1 cellular context compared by ENCODE assay signal in the genomic region with DNA sequence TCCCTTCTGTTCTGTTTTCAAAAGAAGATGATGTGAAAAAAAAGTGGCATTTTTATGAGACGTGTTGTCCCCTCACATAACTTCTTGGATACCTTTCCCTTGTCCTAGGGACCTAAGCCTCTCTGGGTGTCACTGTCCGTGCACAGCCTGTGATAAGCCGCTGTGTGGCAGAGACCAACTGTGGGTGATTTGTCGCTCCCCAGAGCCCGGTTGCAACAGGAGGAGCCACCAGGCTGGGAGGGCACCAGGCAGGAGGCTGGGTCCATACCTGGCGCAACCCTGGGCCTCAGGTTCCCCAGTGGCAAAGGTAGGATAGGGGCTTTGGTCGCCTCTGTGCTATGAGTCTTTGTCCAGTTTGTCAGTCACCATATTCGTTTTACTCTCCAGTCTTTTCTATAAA.
TF ChIP-seq lines count a peak whose summit lies in the region.

No MANE protein-coding gene starts in this region.

TF ChIP-seq in H1, 55 proteins besides CTCF, POLR2A, EP300 and RAD21 (continued from another document):
- TF ChIP-seq SRF (IDR thresholded peaks at IDR 0.05; ENCODE audit: low read depth, low read length) (no peak), BACH1 (IDR thresholded peaks at IDR 0.05; ENCODE audit: low read length) (no peak), CEBPB (IDR thresholded peaks at IDR 0.05; ENCODE audit: low read depth, low read length) (no peak), CHD2 (IDR thresholded peaks at IDR 0.05; ENCODE audit: low read length) (no peak), SIN3A (conservative IDR thresholded peaks at IDR 0.05 in 1 of 2, IDR thresholded peaks at IDR 0.05 in 1 of 2; ENCODE audit: low read depth in 1 of 2, low read length in 2 of 2) (no peak), JUND (IDR thresholded peaks at IDR 0.05; ENCODE audit: low read length) (no peak), PHF8 (conservative IDR thresholded peaks at IDR 0.05; ENCODE audit: low read depth, low read length) (no peak), TCF12 (IDR thresholded peaks at IDR 0.05; ENCODE audit: low read depth, low read length) (no peak), NRF1 (IDR thresholded peaks at IDR 0.05; ENCODE audit: low read depth, low read length) (no peak), TBP (IDR thresholded peaks at IDR 0.05; ENCODE audit: low read depth, low read length) (no peak), SP4 (IDR thresholded peaks at IDR 0.05; ENCODE audit: low read length) (no peak), ASH2L (IDR thresholded peaks at IDR 0.05; ENCODE audit: low read length) (no peak), SUZ12 (IDR thresholded peaks at IDR 0.05; ENCODE audit: low read length) (no peak), ZNF274 (IDR thresholded peaks at IDR 0.05; ENCODE audit: borderline replicate concordance, extremely low read depth, low read length) (no peak), CBX5 (IDR thresholded peaks at IDR 0.05; ENCODE audit: low read depth, low read length) (no peak), BCL11A (IDR thresholded peaks at IDR 0.05; ENCODE audit: low read depth in 2 of 2, low read length in 2 of 2) (no peak), SP1 (IDR thresholded peaks at IDR 0.05; ENCODE audit: low read depth, low read length) (no peak), RBBP5 (IDR thresholded peaks at IDR 0.05; ENCODE audit: borderline replicate concordance, low read depth, low read length) (no peak), CBX8 (IDR thresholded peaks at IDR 0.05; ENCODE audit: borderline replicate concordance, low read depth, low read length) (no peak)
